8 cellular contexts compared by ENCODE assay signal in the genomic region with DNA sequence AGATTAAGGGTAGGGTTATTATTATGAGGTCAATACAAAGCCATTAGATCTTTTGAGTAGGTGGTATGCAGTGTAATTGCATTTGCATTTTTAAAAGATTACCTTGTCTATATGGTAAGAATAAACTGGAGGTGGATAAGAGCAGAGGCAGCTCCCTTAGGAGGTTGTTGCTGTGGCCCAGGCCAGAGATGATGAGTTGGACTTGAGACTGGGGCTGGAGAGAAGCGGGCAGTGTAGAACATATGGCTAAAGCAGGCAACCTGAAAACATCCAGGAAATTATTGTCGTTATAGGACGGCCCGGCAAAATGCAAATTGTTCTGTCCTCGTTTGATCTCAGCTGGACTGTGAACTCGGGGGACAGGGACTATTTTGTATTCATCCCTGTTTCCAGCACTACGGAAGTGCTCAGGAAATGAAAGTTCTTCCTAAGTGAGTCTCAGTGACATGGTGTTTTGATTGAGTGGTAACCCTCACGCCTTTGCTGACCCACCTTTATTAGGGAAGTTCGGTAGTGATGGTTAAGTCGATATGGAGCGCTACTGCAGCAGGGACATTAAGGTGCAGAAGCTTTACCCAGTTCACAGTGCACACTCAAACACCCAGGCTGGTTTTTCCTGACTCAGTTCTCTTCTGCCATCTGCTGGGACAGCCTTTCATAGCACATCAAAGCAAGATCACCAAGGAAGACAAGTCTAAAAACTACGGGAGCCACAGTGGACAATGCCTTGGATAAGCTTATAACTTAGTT. TPM values are rescaled to one million over a fixed set of nuclear protein-coding genes. Genes with fewer than 3 reads are reported as not detected.
A peak's percentile ranks its signal among the peaks of the same experiment; 100 is the strongest.
DNase-seq lines count a peak whose midpoint lies in the region; ATAC-seq, FAIRE-seq and TF ChIP-seq lines count a peak whose summit lies in the region.

No MANE protein-coding gene starts in this region.

- H3K4me1 ChIP-seq in A549 (no peaks in the 10 kb centered on the region), right lobe of liver (no peaks in the 10 kb centered on the region)

- H3K9me3 ChIP-seq in A549: no peaks in the 10 kb centered on the region
- H3K9me3 ChIP-seq in right lobe of liver: no peaks in the 10 kb centered on the region

- peak overlapping the region; percentile 52 for H3K4me2 ChIP-seq in A549

- no peaks in the 10 kb centered on the region for H3K36me3 ChIP-seq in right lobe of liver

- CTCF ChIA-PET in A549 (lab: Yijun Ruan, JAX): interaction anchor here (0.6 to 9.8 kb wide), 54 partner anchors 9 to 1570 kb away, joined by 3 to 203 read pairs (median 4); a partner anchor contains a TSS

- WGBS in A549 (ENCODE audit: missing lambda C conversion rate): 21% methylated on average over 12 of the region's 12 CpGs
- 11% methylated on average over 12 of the region's 12 CpGs for WGBS in right lobe of liver (ENCODE audit: insufficient coverage, low coverage, low lambda C conversion rate, missing lambda C conversion rate)

- no peak for TF ChIP-seq EP300 in A549 (IDR thresholded peaks at IDR 0.05)

- H3K4me3 ChIP-seq in A549 (no peak overlapping the region), right lobe of liver (no peak overlapping the region)

- H3K27me3 ChIP-seq in right lobe of liver: no peaks in the 10 kb centered on the region

- intact Hi-C loops in right lobe of liver (cut with DNase I): loop anchor here in 1 of 2 donors (10.0 kb wide), 1 partner anchor 215 kb away; no protein-coding TSS in a partner anchor

- DNase-seq in A549 (ENCODE audit: low read depth in 1 of 2, low spot score in 1 of 2): peak; percentile 63 to 81
- DNase-seq in GM12892 (ENCODE audit: insufficient read length): no peak
- peak; percentile 3 for DNase-seq in NCI-H2107 (lab: John Stamatoyannopoulos, UW)
- DNase-seq in UCSD-AML1 (lab: John Stamatoyannopoulos, UW; ENCODE audit: unreplicated experiment): peak; percentile 38
- peak; percentile 73 for DNase-seq in dermis blood vessel endothelial cell
- DNase-seq in right lobe of liver: peak in 1 of 3 donors; percentile 62
- DNase-seq in stimulated activated CD8-positive, alpha-beta memory T cell treated with anti-CD3 and anti-CD28 coated beads, Interleukin-4, amount 100 ng/mL, for 48 hours: peak; percentile 65

- peak; percentile 83 for TF ChIP-seq CTCF in A549 (IDR thresholded peaks at IDR 0.05)
- peak; percentile 53 to 69 (median 57) for TF ChIP-seq CTCF in right lobe of liver (IDR thresholded peaks at IDR 0.05)

- ATAC-seq in A549 (peak; percentile 95 to 96), HG02973 (IDR thresholded peaks at IDR 0.05; ENCODE audit: unreplicated experiment) (peak; percentile 87), right lobe of liver (peak; percentile 97 to 99 (median 98))

- TF ChIP-seq POLR2A in A549 (IDR thresholded peaks at IDR 0.05; ENCODE audit: low read length) (no peak), GM12892 (IDR thresholded peaks at IDR 0.05; ENCODE audit: low read depth, low read length) (no peak), right lobe of liver (IDR thresholded peaks at IDR 0.05) (no peak)

- peak; percentile 83 to 86 for TF ChIP-seq RAD21 in A549 (conservative IDR thresholded peaks at IDR 0.05 in 1 of 2, IDR thresholded peaks at IDR 0.05 in 1 of 2)

- peak; percentile 95 for FAIRE-seq in A549 (lab: Jason Lieb, UNC)
- FAIRE-seq in GM12892 (lab: Jason Lieb, UNC): peak; percentile 75

- POLR2A ChIA-PET in A549 (lab: Yijun Ruan, JAX): interaction anchor here (0.5 to 1.0 kb wide), 4 partner anchors 27 to 118 kb away, joined by 3 to 4 read pairs (median 3); a partner anchor contains a TSS

- H3K27ac ChIP-seq in A549: no peak overlapping the region
- no peak overlapping the region for H3K27ac ChIP-seq in right lobe of liver

TF ChIP-seq in A549, 52 proteins besides CTCF, POLR2A, EP300 and RAD21:
- TF ChIP-seq NR3C1 (IDR thresholded peaks at IDR 0.05) (no peak), SMC3 (IDR thresholded peaks at IDR 0.05) (peak; percentile 55), NFE2L2 (conservative IDR thresholded peaks at IDR 0.05; ENCODE audit: low read length) (no peak), MYC (IDR thresholded peaks at IDR 0.05; ENCODE audit: borderline replicate concordance, low read length) (0 out of 2 replicates have a peak, but pooled peaks have one; percentile 38), SREBF2 (IDR thresholded peaks at IDR 0.05) (no peak), MAFK (IDR thresholded peaks at IDR 0.05; ENCODE audit: partially characterized antibody) (peak; percentile 6), RCOR1 (IDR thresholded peaks at IDR 0.05; ENCODE audit: low read depth, low read length) (no peak), CBX2 (IDR thresholded peaks at IDR 0.05; ENCODE audit: borderline replicate concordance, low read depth) (no peak), CBX8 (IDR thresholded peaks at IDR 0.05) (no peak)
- TF ChIP-seq, protein P1, sequence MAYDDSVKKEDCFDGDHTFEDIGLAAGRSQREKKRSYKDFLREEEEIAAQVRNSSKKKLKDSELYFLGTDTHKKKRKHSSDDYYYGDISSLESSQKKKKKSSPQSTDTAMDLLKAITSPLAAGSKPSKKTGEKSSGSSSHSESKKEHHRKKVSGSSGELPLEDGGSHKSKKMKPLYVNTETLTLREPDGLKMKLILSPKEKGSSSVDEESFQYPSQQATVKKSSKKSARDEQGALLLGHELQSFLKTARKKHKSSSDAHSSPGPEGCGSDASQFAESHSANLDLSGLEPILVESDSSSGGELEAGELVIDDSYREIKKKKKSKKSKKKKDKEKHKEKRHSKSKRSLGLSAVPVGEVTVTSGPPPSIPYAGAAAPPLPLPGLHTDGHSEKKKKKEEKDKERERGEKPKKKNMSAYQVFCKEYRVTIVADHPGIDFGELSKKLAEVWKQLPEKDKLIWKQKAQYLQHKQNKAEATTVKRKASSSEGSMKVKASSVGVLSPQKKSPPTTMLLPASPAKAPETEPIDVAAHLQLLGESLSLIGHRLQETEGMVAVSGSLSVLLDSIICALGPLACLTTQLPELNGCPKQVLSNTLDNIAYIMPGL (CRISPR knock-in tag; IDR thresholded peaks at IDR 0.05; ENCODE audit: borderline replicate concordance): no peak

RNA-seq across cellular contexts. Expression of a gene that starts 27.2 kb away (rescaled TPM):
- polyA plus RNA-seq in A549 (2011; rRNA removed) (17.9 and 25.0 TPM in 2 replicates), A549 (2017; fragmentation: RNase III; extraction: RNeasy Plus Mini Kit Qiagen cat#74134 plus additional on column Dnase treatment) (9.5 to 11.7 TPM (median 11.1 TPM) in 3 replicates)
- 11.5 and 12.1 TPM in 2 replicates for polyA plus RNA-seq in A549 (2012; cell fraction: cytosol; rRNA removed)
- 37.0 and 45.7 TPM in 2 replicates for polyA plus RNA-seq in A549 (2012; cell fraction: nucleus; rRNA removed)
- polyA minus RNA-seq in A549 (2011; rRNA and poly(A)+ RNA removed): 20.6 and 24.0 TPM in 2 replicates
- polyA plus RNA-seq in GM12892 (2012; ENCODE audit: missing spikeins): 18.5 TPM
- total RNA-seq in dermis blood vessel endothelial cell (15.0 and 16.5 TPM in 2 replicates), right lobe of liver (1 to 10 TPM; 4.2 to 7.3 (median 6.5) TPM)

RNA-seq across cellular contexts. Expression of a gene that starts 50.5 kb away (rescaled TPM):
- polyA plus RNA-seq in A549 (2011; rRNA removed): 0.03 and 0.05 TPM in 2 replicates
- not detected in 2 replicates for polyA plus RNA-seq in A549 (2012; cell fraction: cytosol; rRNA removed)
- not detected in 2 replicates for polyA plus RNA-seq in A549 (2012; cell fraction: nucleus; rRNA removed)
- polyA plus RNA-seq in A549 (2017; fragmentation: RNase III; extraction: RNeasy Plus Mini Kit Qiagen cat#74134 plus additional on column Dnase treatment): not detected in 3 replicates
- 0.12 TPM in 1 of 2 replicates, not detected in the other for polyA minus RNA-seq in A549 (2011; rRNA and poly(A)+ RNA removed)
- polyA plus RNA-seq in GM12892 (2012; ENCODE audit: missing spikeins): 6.8 TPM
- 0.56 and 2.6 TPM in 2 replicates for total RNA-seq in dermis blood vessel endothelial cell
- under 1 TPM in 5 of 6 experiments, not detected in 1; 0.06 to 0.81 (median 0.18) TPM for total RNA-seq in right lobe of liver

RNA-seq across cellular contexts. Expression of a gene that starts 55.2 kb away (rescaled TPM):
- polyA plus RNA-seq in A549 (2011; rRNA removed) (376 and 426 TPM in 2 replicates), A549 (2017; fragmentation: RNase III; extraction: RNeasy Plus Mini Kit Qiagen cat#74134 plus additional on column Dnase treatment) (277 to 312 TPM (median 303 TPM) in 3 replicates)
- polyA plus RNA-seq in A549 (2012; cell fraction: cytosol; rRNA removed): 330 and 355 TPM in 2 replicates
- 589 and 939 TPM in 2 replicates for polyA plus RNA-seq in A549 (2012; cell fraction: nucleus; rRNA removed)
- 307 and 318 TPM in 2 replicates for polyA minus RNA-seq in A549 (2011; rRNA and poly(A)+ RNA removed)
- polyA plus RNA-seq in GM12892 (2012; ENCODE audit: missing spikeins): 72.3 TPM
- total RNA-seq in dermis blood vessel endothelial cell (83.0 and 274 TPM in 2 replicates), right lobe of liver (1 to 10 TPM; 1.2 to 8.8 (median 4.3) TPM)
